9 cellular contexts compared by ENCODE assay signal in the genomic region with DNA sequence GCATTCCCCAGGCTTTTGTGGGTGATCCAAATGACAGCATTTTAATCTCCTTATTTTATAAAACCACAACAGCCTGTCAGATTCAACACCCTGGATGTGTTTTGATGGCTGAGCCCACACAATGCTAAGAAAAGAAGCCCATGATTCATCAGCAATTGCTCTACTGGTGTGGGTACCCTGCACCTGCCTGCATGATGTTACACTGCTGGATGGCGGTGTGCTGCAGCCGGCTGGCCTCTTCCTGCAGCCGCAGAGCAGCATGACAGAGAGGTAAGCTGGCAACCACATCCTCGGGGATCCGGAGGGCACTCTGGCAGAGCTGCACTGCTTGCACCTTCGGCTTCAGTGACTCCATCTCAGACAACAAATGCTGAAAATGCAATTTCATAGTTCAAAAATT.
DNase-seq lines count a peak whose midpoint lies in the region; ATAC-seq, FAIRE-seq and TF ChIP-seq lines count a peak whose summit lies in the region.
"Had no signal": no experiment of that assay in that cellular context is flagged by ENCODE, and none has a peak within 500 bp of the region (broad histone marks: within the 10 kb centered on the region; RNA-seq: fewer than 3 reads in every experiment).

No MANE protein-coding gene starts in this region.

- TF ChIP-seq EP300 in GM12878 (IDR thresholded peaks at IDR 0.05; ENCODE audit: borderline replicate concordance in 1 of 2, control insufficient read depth in 1 of 2, low read depth in 2 of 2, low read length in 2 of 2): no peak
- TF ChIP-seq EP300 in suprapubic skin (IDR thresholded peaks at IDR 0.05): no peak

- no peaks in the 10 kb centered on the region for H3K27me3 ChIP-seq in GM12878 (replicated peaks in 1 of 2; ENCODE audit: control insufficient read depth in 2 of 2, insufficient read depth in 2 of 2, low read length in 1 of 2)
- no peaks in the 10 kb centered on the region for H3K27me3 ChIP-seq in suprapubic skin

- no peak overlapping the region for H3K4me2 ChIP-seq in GM12878 (ENCODE audit: control insufficient read depth, insufficient read depth)

- WGBS in GM12878 (ENCODE audit: insufficient coverage, insufficient replicate concordance, low lambda C conversion rate, missing lambda C conversion rate): 71% methylated on average over 6 of the region's 6 CpGs
- 77% methylated on average over 6 of the region's 6 CpGs for WGBS in suprapubic skin

- H3K9ac ChIP-seq in GM12878 (ENCODE audit: control insufficient read depth, insufficient read depth, low read length): no peak overlapping the region

- in situ Hi-C loops in GM12878 (cut with MboI): no loop called here

- H3K36me3 ChIP-seq in GM12878 (ENCODE audit: control insufficient read depth in 2 of 2, insufficient read depth in 2 of 2, low read length in 1 of 2) (no peaks in the 10 kb centered on the region), suprapubic skin (peaks cover 35% of the 10 kb centered on the region)
- H3K36me3 ChIP-seq: prostate gland had no signal

- RAD21 ChIA-PET in GM12878 (lab: Charles Lee; ENCODE audit: unreplicated experiment): interaction anchor here (1.2 kb wide), 1 partner anchor 11 kb away, joined by 4 read pairs; no protein-coding TSS in a partner anchor

- TF ChIP-seq RAD21 in GM12878 (IDR thresholded peaks at IDR 0.05; ENCODE audit: insufficient read depth, low read depth, low read length): no peak

- H3K27ac ChIP-seq in GM12878 (ENCODE audit: control insufficient read depth, insufficient read depth) (no peak overlapping the region), suprapubic skin (no peak overlapping the region)
- H3K27ac ChIP-seq: prostate gland had no signal

- H3K9me3 ChIP-seq in GM12878 (replicated peaks; ENCODE audit: control insufficient read depth, insufficient read depth, low read length) (no peaks in the 10 kb centered on the region), suprapubic skin (no peaks in the 10 kb centered on the region)
- H3K9me3 ChIP-seq: prostate gland had no signal

- no peaks in the 10 kb centered on the region for H3K79me2 ChIP-seq in GM12878 (ENCODE audit: control insufficient read depth, insufficient read depth, low read length)

- TF ChIP-seq CTCF in GM12878 (IDR thresholded peaks at IDR 0.05 in 2 of 3, conservative IDR thresholded peaks at IDR 0.05 in 1 of 3; ENCODE audit: control insufficient read depth in 2 of 3, extremely low read depth in 1 of 3, insufficient read depth in 1 of 3, low read depth in 3 of 3, low read length in 3 of 3): no peak
- TF ChIP-seq CTCF in suprapubic skin (IDR thresholded peaks at IDR 0.05): no peak

- CTCF ChIA-PET in GM12878 (lab: Yijun Ruan, JAX): interaction anchor here (0.7 to 3.4 kb wide), 2 partner anchors 21 to 29 kb away, joined by 3 to 14 read pairs; no protein-coding TSS in a partner anchor

- H3K4me1 ChIP-seq in GM12878 (ENCODE audit: control insufficient read depth, insufficient read depth, low read length) (no peaks in the 10 kb centered on the region), suprapubic skin (no peaks in the 10 kb centered on the region)
- H3K4me1 ChIP-seq: prostate gland had no signal

- H3K4me3 ChIP-seq in GM12878 (no peak overlapping the region), suprapubic skin (no peak overlapping the region)
- H3K4me3 ChIP-seq: prostate gland had no signal

- no peak for FAIRE-seq in GM12878 (lab: Jason Lieb, UNC)

- ATAC-seq in GM21529 (IDR thresholded peaks at IDR 0.05; ENCODE audit: unreplicated experiment) (peak; percentile 49), GM12878 (peak; percentile 73), HG03135 (IDR thresholded peaks at IDR 0.05; ENCODE audit: unreplicated experiment) (no peak)

- intact Hi-C loops in GM12878 (cut with micrococcal nuclease; ENCODE audit: unreplicated experiment): loop anchor here (10.0 kb wide), 1 partner anchor 665 kb away; no protein-coding TSS in a partner anchor

- no TSS peak for BruUV-seq in GM12878 (replicated peaks; lab: Mats Ljungman, UMichigan)

- POLR2A ChIA-PET in GM12878 (lab: Charles Lee): no interaction called here

- peak; percentile 69 for DNase-seq in T-helper 22 cell (ENCODE audit: low read depth)
- DNase-seq in GM12878 (ENCODE audit: low read depth, low spot score): no peak
- peak; percentile 19 to 27 for DNase-seq in stimulated activated CD8-positive, alpha-beta memory T cell treated with anti-CD3 and anti-CD28 coated beads, Interleukin-15, amount 100 ng/mL, for 4 hours (ENCODE audit: low read depth in 2 of 2)
- DNase-seq in suprapubic skin (ENCODE audit: low spot score in 2 of 2): no peak
- DNase-seq in NCI-H2029 treated with DMSO at 0.1 percent for 48 hours (lab: John Stamatoyannopoulos, UW): no peak
- DNase-seq in CD1c-positive myeloid dendritic cell (ENCODE audit: extremely low spot score): no peak

- H4K20me1 ChIP-seq in GM12878 (ENCODE audit: control insufficient read depth, insufficient read depth): no peaks in the 10 kb centered on the region

- H2AFZ ChIP-seq in GM12878 (ENCODE audit: control insufficient read depth, low read depth, low read length): no peak overlapping the region

- no peak for TF ChIP-seq POLR2A in GM12878 (IDR thresholded peaks at IDR 0.05; ENCODE audit: low read depth, low read length)
- TF ChIP-seq POLR2A in suprapubic skin (IDR thresholded peaks at IDR 0.05): no peak

- SMC1A ChIA-PET in GM12878 (lab: Charles Lee; ENCODE audit: uncharacterized antibody, unreplicated experiment): interaction anchor here (1.5 kb wide), 1 partner anchor 14 kb away, joined by 4 read pairs; no protein-coding TSS in a partner anchor

TF ChIP-seq in GM12878, 131 proteins besides CTCF, POLR2A, EP300 and RAD21 (continues in another document):
- no peak for TF ChIP-seq ETV6 (conservative IDR thresholded peaks at IDR 0.05 in 1 of 2, IDR thresholded peaks at IDR 0.05 in 1 of 2; ENCODE audit: borderline replicate concordance in 1 of 2, low read depth in 1 of 2)
- TF ChIP-seq CEBPZ (IDR thresholded peaks at IDR 0.05; ENCODE audit: low read depth, low read length): no peak
- no peak for TF ChIP-seq MEF2B (IDR thresholded peaks at IDR 0.05; ENCODE audit: partially characterized antibody, poor library complexity, severe bottlenecking)
- no peak for TF ChIP-seq POLR2AphosphoS2 (IDR thresholded peaks at IDR 0.05; ENCODE audit: low read depth, low read length)
- no peak for TF ChIP-seq REST (IDR thresholded peaks at IDR 0.05; ENCODE audit: low read depth, low read length)
- TF ChIP-seq SREBF2 (IDR thresholded peaks at IDR 0.05; ENCODE audit: low read length): no peak
- TF ChIP-seq POLR2AphosphoS5 (IDR thresholded peaks at IDR 0.05; ENCODE audit: low read length): no peak
- TF ChIP-seq HDGF (IDR thresholded peaks at IDR 0.05): no peak

Comparison
In these comparisons a context has a peak if more than half of its experiments do, and no peak if none do; other contexts are left out.
1. DNase-seq: peak in T-helper 22 cell (single experiment) and stimulated activated CD8-positive, alpha-beta memory T cell treated with anti-CD3 and anti-CD28 coated beads, Interleukin-15, amount 100 ng/mL, for 4 hours (2 of 2); none in GM12878 (single experiment), suprapubic skin (0 of 2), NCI-H2029 treated with DMSO at 0.1 percent for 48 hours (single experiment) and CD1c-positive myeloid dendritic cell (single experiment).